In the genomic region with DNA sequence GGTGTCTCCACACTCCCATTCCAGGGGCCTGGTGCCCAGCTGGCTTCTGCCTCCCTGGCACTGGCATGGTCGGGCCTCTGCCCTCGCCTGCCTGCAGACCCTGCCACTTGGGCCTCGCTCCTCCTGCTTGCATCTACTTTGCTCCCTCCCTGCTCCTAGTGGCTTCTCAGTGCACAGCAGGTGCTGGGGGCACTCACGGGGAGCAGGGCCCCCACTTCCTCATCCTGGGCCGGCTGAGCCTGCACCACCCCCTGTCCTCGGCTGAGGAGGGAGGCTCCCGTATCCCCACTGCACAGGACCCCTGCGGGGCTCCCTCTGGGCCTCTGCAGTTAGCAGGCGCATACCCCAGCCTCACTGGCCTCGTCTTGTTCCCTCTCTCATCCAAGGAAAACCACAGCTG, we compare ENCODE assay signal across 23 cellular contexts. TPM values are rescaled to one million over a fixed set of nuclear protein-coding genes. Genes with fewer than 3 reads are reported as not detected.
DNase-seq lines count a peak whose midpoint lies in the region; ATAC-seq, FAIRE-seq and TF ChIP-seq lines count a peak whose summit lies in the region.
"Had no signal": no experiment of that assay in that cellular context is flagged by ENCODE, and none has a peak within 500 bp of the region (broad histone marks: within the 10 kb centered on the region; RNA-seq: fewer than 3 reads in every experiment).

No MANE protein-coding gene starts in this region.

- RAD21 ChIA-PET in GM12878 (lab: Charles Lee; ENCODE audit: unreplicated experiment) = no interaction called here

- no peak overlapping the region for H3K9ac ChIP-seq in GM12878 (ENCODE audit: control insufficient read depth, insufficient read depth, low read length)

- no peak for TF ChIP-seq EP300 in GM12878 (IDR thresholded peaks at IDR 0.05; ENCODE audit: borderline replicate concordance in 1 of 2, control insufficient read depth in 1 of 2, low read depth in 2 of 2, low read length in 2 of 2)

- H4K20me1 ChIP-seq in GM12878 (ENCODE audit: control insufficient read depth, insufficient read depth) (no peaks in the 10 kb centered on the region), osteoblast (ENCODE audit: insufficient read depth, low read length) (no peaks in the 10 kb centered on the region)

- no peak overlapping the region for H3K27ac Mint-ChIP-seq in activated naive CD8-positive, alpha-beta T cell treated with anti-CD3 and anti-CD28 coated beads, Interleukin-2, amount 10 ng/mL, durations not matched to agents 7 days and 5 days
- H3K27ac Mint-ChIP-seq in activated naive CD8-positive, alpha-beta T cell treated with anti-CD3 and anti-CD28 coated beads for 36 hours = no peak overlapping the region
- H3K27ac Mint-ChIP-seq: HFFc6 had no signal

- H3K79me2 ChIP-seq in GM12878 (ENCODE audit: control insufficient read depth, insufficient read depth, low read length) (no peaks in the 10 kb centered on the region), osteoblast (ENCODE audit: insufficient read depth, low read length) (no peaks in the 10 kb centered on the region)

- POLR2A ChIA-PET in activated naive CD8-positive, alpha-beta T cell treated with anti-CD3 and anti-CD28 coated beads, Interleukin-2, amount 10 ng/mL, durations not matched to agents 7 days and 5 days (lab: Charles Lee) = no interaction called here
- POLR2A ChIA-PET in GM12878 (lab: Charles Lee) = no interaction called here

- no peaks in the 10 kb centered on the region for H3K9me3 Mint-ChIP-seq in activated naive CD8-positive, alpha-beta T cell treated with anti-CD3 and anti-CD28 coated beads, Interleukin-2, amount 10 ng/mL, durations not matched to agents 7 days and 5 days
- no peaks in the 10 kb centered on the region for H3K9me3 Mint-ChIP-seq in activated naive CD8-positive, alpha-beta T cell treated with anti-CD3 and anti-CD28 coated beads for 36 hours
- H3K9me3 Mint-ChIP-seq: HFFc6 had no signal

- intact Hi-C loops in GM12878 (cut with micrococcal nuclease; ENCODE audit: unreplicated experiment) = no loop called here

- no peaks in the 10 kb centered on the region for H3K27me3 Mint-ChIP-seq in activated naive CD8-positive, alpha-beta T cell treated with anti-CD3 and anti-CD28 coated beads, Interleukin-2, amount 10 ng/mL, durations not matched to agents 7 days and 5 days
- no peaks in the 10 kb centered on the region for H3K27me3 Mint-ChIP-seq in activated naive CD8-positive, alpha-beta T cell treated with anti-CD3 and anti-CD28 coated beads for 36 hours

- H3K27ac ChIP-seq in GM12878 (ENCODE audit: control insufficient read depth, insufficient read depth) (no peak overlapping the region), osteoblast (ENCODE audit: low read depth, low read length) (no peak overlapping the region)
- H3K27ac ChIP-seq: C4-2B, RWPE1 had no signal

- H3K4me3 Mint-ChIP-seq in activated naive CD8-positive, alpha-beta T cell treated with anti-CD3 and anti-CD28 coated beads, Interleukin-2, amount 10 ng/mL, durations not matched to agents 7 days and 5 days = no peak overlapping the region
- H3K4me3 Mint-ChIP-seq in activated naive CD8-positive, alpha-beta T cell treated with anti-CD3 and anti-CD28 coated beads for 36 hours = no peak overlapping the region
- H3K4me3 Mint-ChIP-seq: HFFc6 had no signal

- TF ChIP-seq POLR2A in GM12878 (IDR thresholded peaks at IDR 0.05; ENCODE audit: low read depth, low read length) = no peak

- no peak for DNase-seq in activated naive CD8-positive, alpha-beta T cell treated with anti-CD3 and anti-CD28 coated beads, Interleukin-2, amount 10 ng/mL, durations not matched to agents 7 days and 5 days
- DNase-seq in activated naive CD8-positive, alpha-beta T cell treated with anti-CD3 and anti-CD28 coated beads for 36 hours = no peak
- DNase-seq in H7 (peak; percentile 74), GM12878 (ENCODE audit: low read depth, low spot score) (no peak), osteoblast (ENCODE audit: insufficient read length, low spot score, missing footprints) (peak; percentile 72)
- DNase-seq: COR-L47, GOT3, HFFc6, MG63, NCI-H1417, NCI-H1930, NCI-H2171, NCI-H446 treated with DMSO at 0.1 percent for 48 hours, NCI-H774, PC-3 had no signal

- TF ChIP-seq RAD21 in GM12878 (IDR thresholded peaks at IDR 0.05; ENCODE audit: insufficient read depth, low read depth, low read length) = no peak

- TF ChIP-seq CTCF in GM12878 (IDR thresholded peaks at IDR 0.05 in 2 of 3, conservative IDR thresholded peaks at IDR 0.05 in 1 of 3; ENCODE audit: control insufficient read depth in 2 of 3, extremely low read depth in 1 of 3, insufficient read depth in 1 of 3, low read depth in 3 of 3, low read length in 3 of 3) (no peak), osteoblast (IDR thresholded peaks at IDR 0.05; ENCODE audit: extremely low read depth, low read depth, low read length) (no peak)

- SMC1A ChIA-PET in GM12878 (lab: Charles Lee; ENCODE audit: uncharacterized antibody, unreplicated experiment) = no interaction called here

- H3K4me1 Mint-ChIP-seq in activated naive CD8-positive, alpha-beta T cell treated with anti-CD3 and anti-CD28 coated beads, Interleukin-2, amount 10 ng/mL, durations not matched to agents 7 days and 5 days = peaks cover 4% of the 10 kb centered on the region
- H3K4me1 Mint-ChIP-seq in activated naive CD8-positive, alpha-beta T cell treated with anti-CD3 and anti-CD28 coated beads for 36 hours = no peaks in the 10 kb centered on the region

- in situ Hi-C loops in GM12878 (cut with MboI) = no loop called here

- FAIRE-seq in GM12878 (lab: Jason Lieb, UNC) = no peak

- CTCF ChIA-PET in GM12878 (lab: Yijun Ruan, JAX) = interaction anchor here (1.5 kb wide), 1 partner anchor 169 kb away, joined by 3 read pairs; no protein-coding TSS in a partner anchor

- H3K4me1 ChIP-seq in GM12878 (ENCODE audit: control insufficient read depth, insufficient read depth, low read length) (no peaks in the 10 kb centered on the region; the same call in 1 of the 2 replicates), osteoblast (ENCODE audit: insufficient read depth, low read length) (no peaks in the 10 kb centered on the region)

- H3K27me3 ChIP-seq in H7 (ENCODE audit: control insufficient read depth, insufficient read depth, low read length) = peaks cover 23% of the 10 kb centered on the region
- H3K27me3 ChIP-seq in GM12878 (replicated peaks in 1 of 2; ENCODE audit: control insufficient read depth in 2 of 2, insufficient read depth in 2 of 2, low read length in 1 of 2) = no peaks in the 10 kb centered on the region; a peak in 1 of 4 replicates
- no peaks in the 10 kb centered on the region for H3K27me3 ChIP-seq in osteoblast (ENCODE audit: insufficient read depth, low read length)
- H3K27me3 ChIP-seq: MG63 had no signal

- BruUV-seq in GM12878 (replicated peaks; lab: Mats Ljungman, UMichigan) = no TSS peak

- no peak overlapping the region for H3K4me3 ChIP-seq in H7 (ENCODE audit: insufficient read depth, low read depth, low read length)
- no peak overlapping the region for H3K4me3 ChIP-seq in GM12878
- H3K4me3 ChIP-seq in osteoblast (ENCODE audit: insufficient read depth, low read length) = no peak overlapping the region
- H3K4me3 ChIP-seq: MG63 had no signal

- H3K36me3 Mint-ChIP-seq in activated naive CD8-positive, alpha-beta T cell treated with anti-CD3 and anti-CD28 coated beads, Interleukin-2, amount 10 ng/mL, durations not matched to agents 7 days and 5 days = no peaks in the 10 kb centered on the region
- H3K36me3 Mint-ChIP-seq in activated naive CD8-positive, alpha-beta T cell treated with anti-CD3 and anti-CD28 coated beads for 36 hours = no peaks in the 10 kb centered on the region

- no peak overlapping the region for H2AFZ ChIP-seq in GM12878 (ENCODE audit: control insufficient read depth, low read depth, low read length)
- H2AFZ ChIP-seq in osteoblast (ENCODE audit: low read length) = no peak overlapping the region

- WGBS in GM12878 (ENCODE audit: insufficient coverage, insufficient replicate concordance, low lambda C conversion rate, missing lambda C conversion rate) = 20% methylated on average over 10 of the region's 10 CpGs

- no peaks in the 10 kb centered on the region; the same call in 1 of the 2 replicates for H3K36me3 ChIP-seq in H7 (replicated peaks; ENCODE audit: control insufficient read depth, insufficient read depth, low read length)
- no peaks in the 10 kb centered on the region for H3K36me3 ChIP-seq in GM12878 (ENCODE audit: control insufficient read depth in 2 of 2, insufficient read depth in 2 of 2, low read length in 1 of 2)
- H3K36me3 ChIP-seq in osteoblast (ENCODE audit: insufficient read depth, low read length) = peaks cover 25% of the 10 kb centered on the region
- H3K36me3 ChIP-seq: MG63 had no signal

- H3K9me3 ChIP-seq in GM12878 (replicated peaks; ENCODE audit: control insufficient read depth, insufficient read depth, low read length) = no peaks in the 10 kb centered on the region
- no peaks in the 10 kb centered on the region for H3K9me3 ChIP-seq in osteoblast (ENCODE audit: low read depth, low read length)
- H3K9me3 ChIP-seq: MG63 had no signal

- H3K4me2 ChIP-seq in GM12878 (ENCODE audit: control insufficient read depth, insufficient read depth) (no peak overlapping the region), osteoblast (ENCODE audit: insufficient read depth, low read length) (no peak overlapping the region)

- peak; percentile 47 for ATAC-seq in activated naive CD8-positive, alpha-beta T cell treated with anti-CD3 and anti-CD28 coated beads, Interleukin-2, amount 10 ng/mL, durations not matched to agents 7 days and 5 days (ENCODE audit: low read depth)
- ATAC-seq in GM12878 (peak; percentile 63), HG03439 (IDR thresholded peaks at IDR 0.05; ENCODE audit: unreplicated experiment) (no peak), GM18517 (IDR thresholded peaks at IDR 0.05; ENCODE audit: unreplicated experiment) (no peak)
- no peak for ATAC-seq in activated CD4-positive, CD25-positive, alpha-beta regulatory T cell treated with anti-CD3 and anti-CD28 coated beads, Interleukin-2, amount 50 U/mL, for 24 hours
- ATAC-seq: PC-3 had no signal

RNA-seq across cellular contexts. Expression of gene CIBAR2, which starts 35.2 kb away (rescaled TPM):
- not detected for total RNA-seq in activated naive CD8-positive, alpha-beta T cell treated with anti-CD3 and anti-CD28 coated beads, Interleukin-2, amount 10 ng/mL, durations not matched to agents 7 days and 5 days
- total RNA-seq in activated naive CD8-positive, alpha-beta T cell treated with anti-CD3 and anti-CD28 coated beads for 36 hours = not detected
- not detected in 2 replicates for total RNA-seq in H7 (2014; rRNA removed; shearing (Covaris generic))
- total RNA-seq in GM12878 (2013; cell fraction: nucleolus; rRNA removed) = not detected in 2 replicates
- 0.27 TPM in 1 of 2 replicates, not detected in the other for total RNA-seq in GM12878 (2014; rRNA removed)
- total RNA-seq in GM12878 (2014; rRNA removed; fragmentation: Illumina TruSeq; extraction: Trizol) = not detected in 2 replicates
- not detected in 2 replicates for total RNA-seq in GM12878 (2021)
- not detected for polyA plus RNA-seq in GM12878 (2011; ENCODE audit: low read depth)
- not detected in 2 replicates for polyA plus RNA-seq in GM12878 (2011; rRNA removed)
- polyA plus RNA-seq in GM12878 (2011; cell fraction: cytosol; rRNA removed) = not detected in 2 replicates
- 0.07 TPM in 1 of 2 replicates, not detected in the other for polyA plus RNA-seq in GM12878 (2011; cell fraction: nucleus; rRNA removed)
- 0.44 and 0.88 TPM in 2 replicates for polyA plus RNA-seq in GM12878 (2012)
- 0.16 TPM in 1 of 2 replicates, not detected in the other for polyA plus RNA-seq in GM12878 (2014; fragmentation: Illumina TruSeq; extraction: Trizol)
- polyA plus RNA-seq in GM12878 (2014; fragmentation: Nextera tagmentation; extraction: Ambion mirVana) = under 1 TPM; 0.05 to 0.07 TPM
- 0.19 TPM in 1 of 2 replicates, not detected in the other for polyA plus RNA-seq in GM12878 (2014; rRNA removed)
- polyA plus RNA-seq in GM12878 (2016; fragmentation: Nextera tagmentation; extraction: Ambion mirVana) = not detected
- polyA minus RNA-seq in GM12878 (2011; rRNA and poly(A)+ RNA removed) = not detected in 2 replicates
- polyA minus RNA-seq in GM12878 (2011; cell fraction: cytosol; rRNA and poly(A)+ RNA removed) = not detected in 2 replicates
- not detected in 2 replicates for polyA minus RNA-seq in GM12878 (2011; cell fraction: nucleus; rRNA and poly(A)+ RNA removed)
- under 0.01 TPM in 1 of 2 replicates, not detected in the other for total RNA-seq in osteoblast
- total RNA-seq: A172, Daoy, HFFc6, PC-3, SK-MEL-5 had no signal

RNA-seq across cellular contexts. Expression of gene KIAA0513, which starts 49.4 kb away (rescaled TPM):
- 10 to 100 TPM; 11.6 to 13.9 TPM for total RNA-seq in activated naive CD8-positive, alpha-beta T cell treated with anti-CD3 and anti-CD28 coated beads, Interleukin-2, amount 10 ng/mL, durations not matched to agents 7 days and 5 days
- 1 to 10 TPM; 2.4 to 3.3 TPM for total RNA-seq in activated naive CD8-positive, alpha-beta T cell treated with anti-CD3 and anti-CD28 coated beads for 36 hours
- total RNA-seq in H7 (2014; rRNA removed; shearing (Covaris generic)) = 5.1 and 11.7 TPM in 2 replicates
- 3.5 and 4.8 TPM in 2 replicates for total RNA-seq in GM12878 (2013; cell fraction: nucleolus; rRNA removed)
- 1.8 and 2.3 TPM in 2 replicates for total RNA-seq in GM12878 (2014; rRNA removed)
- 2.3 and 2.4 TPM in 2 replicates for total RNA-seq in GM12878 (2014; rRNA removed; fragmentation: Illumina TruSeq; extraction: Trizol)
- total RNA-seq in GM12878 (2021) = 4.3 and 4.6 TPM in 2 replicates
- polyA plus RNA-seq in GM12878 (2011; ENCODE audit: low read depth) = 1.4 TPM
- polyA plus RNA-seq in GM12878 (2011; rRNA removed) = 0.29 and 0.65 TPM in 2 replicates
- polyA plus RNA-seq in GM12878 (2011; cell fraction: cytosol; rRNA removed) = 0.79 and 0.81 TPM in 2 replicates
- polyA plus RNA-seq in GM12878 (2011; cell fraction: nucleus; rRNA removed) = 1.0 and 1.1 TPM in 2 replicates
- polyA plus RNA-seq in GM12878 (2012) = 3.0 and 3.8 TPM in 2 replicates
- polyA plus RNA-seq in GM12878 (2014; fragmentation: Illumina TruSeq; extraction: Trizol) = 1.2 and 2.2 TPM in 2 replicates
- polyA plus RNA-seq in GM12878 (2014; fragmentation: Nextera tagmentation; extraction: Ambion mirVana) = under 1 TPM; 0.14 to 0.22 TPM
- polyA plus RNA-seq in GM12878 (2014; rRNA removed) = 2.4 and 3.5 TPM in 2 replicates
- 1 to 10 TPM; 1.5 to 5.8 TPM for polyA plus RNA-seq in GM12878 (2016; fragmentation: Nextera tagmentation; extraction: Ambion mirVana)
- 0.82 and 1.2 TPM in 2 replicates for polyA minus RNA-seq in GM12878 (2011; rRNA and poly(A)+ RNA removed)
- 0.10 TPM in 1 of 2 replicates, not detected in the other for polyA minus RNA-seq in GM12878 (2011; cell fraction: cytosol; rRNA and poly(A)+ RNA removed)
- 0.85 and 1.4 TPM in 2 replicates for polyA minus RNA-seq in GM12878 (2011; cell fraction: nucleus; rRNA and poly(A)+ RNA removed)
- 34.5 and 35.1 TPM in 2 replicates for total RNA-seq in osteoblast

Comparison
In these comparisons a context has a peak if more than half of its experiments do, and no peak if none do; other contexts are left out.
1. ATAC-seq: peak in activated naive CD8-positive, alpha-beta T cell treated with anti-CD3 and anti-CD28 coated beads, Interleukin-2, amount 10 ng/mL, durations not matched to agents 7 days and 5 days (single experiment) and GM12878 (single experiment); none in activated CD4-positive, CD25-positive, alpha-beta regulatory T cell treated with anti-CD3 and anti-CD28 coated beads, Interleukin-2, amount 50 U/mL, for 24 hours (0 of 2), HG03439 (single experiment) and GM18517 (single experiment).
2. DNase-seq: peak in H7 (single experiment) and osteoblast (single experiment); none in activated naive CD8-positive, alpha-beta T cell treated with anti-CD3 and anti-CD28 coated beads, Interleukin-2, amount 10 ng/mL, durations not matched to agents 7 days and 5 days (single experiment), activated naive CD8-positive, alpha-beta T cell treated with anti-CD3 and anti-CD28 coated beads for 36 hours (single experiment) and GM12878 (single experiment).